8 cellular contexts compared by ENCODE assay signal in the genomic region with DNA sequence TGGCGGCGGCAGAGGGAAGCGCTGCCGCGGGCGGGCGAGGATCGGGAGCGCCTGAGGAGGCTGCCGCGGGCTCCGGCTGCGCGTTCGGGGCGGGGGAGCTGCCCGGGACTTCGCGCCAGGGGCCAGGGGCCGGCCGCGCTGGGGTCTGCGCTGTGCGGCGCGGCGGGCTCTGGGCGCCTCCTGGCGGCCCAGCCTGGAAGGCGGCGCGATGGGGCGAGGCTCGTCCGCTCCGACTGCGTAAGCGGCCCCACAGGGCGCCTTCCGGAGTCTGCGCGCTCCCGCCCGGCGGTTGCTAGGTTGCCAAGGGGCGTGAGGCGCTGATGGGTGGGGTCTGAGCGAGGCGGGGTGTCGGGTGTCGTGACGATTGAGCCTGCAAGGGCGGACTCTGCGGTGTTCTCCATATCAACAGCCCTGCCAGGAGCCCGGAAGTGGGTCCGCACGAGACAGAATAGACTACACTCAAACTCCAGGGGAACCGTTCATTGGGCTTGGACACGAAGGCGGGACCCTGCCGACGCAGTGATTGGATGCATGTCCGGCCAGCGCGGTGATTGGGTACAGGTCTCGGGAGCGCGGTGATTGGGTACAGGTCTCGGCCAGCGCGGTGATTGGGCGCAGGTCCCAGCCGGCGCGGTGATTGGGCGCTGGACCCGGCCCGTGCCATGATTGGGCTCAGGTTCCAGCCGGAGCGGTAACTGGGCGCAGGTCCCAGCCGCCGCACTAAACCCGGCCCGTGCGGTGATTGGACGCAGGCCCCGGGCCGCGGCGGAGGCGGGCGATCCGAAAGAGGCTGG. TPM values are rescaled to one million over a fixed set of nuclear protein-coding genes. Genes with fewer than 3 reads are reported as not detected.
DNase-seq lines count a peak whose midpoint lies in the region; ATAC-seq and TF ChIP-seq lines count a peak whose summit lies in the region.

TSS of gene TEDC1 (plus strand) at position 675 of the 794 bp plus-strand sequence. CDS start 130 bp downstream, outside the sequence.

- no peak within 1 kb of the TSS for H2AFZ ChIP-seq in OCI-LY1 (ENCODE audit: low read length)

- H3K9me3 ChIP-seq in OCI-LY1 (ENCODE audit: low read length), result no peaks in the 10 kb centered on the region

- H3K4me2 ChIP-seq in OCI-LY1 (ENCODE audit: low read length), result peak within 1 kb of the TSS; percentile 80

- no peaks in the 10 kb centered on the region for H3K79me2 ChIP-seq in OCI-LY1 (ENCODE audit: insufficient read depth, low read length)

- DNase-seq in DMS 273 treated with DMSO at 0.1 percent for 48 hours (lab: John Stamatoyannopoulos, UW) (peak; percentile 99), HuH-7 (ENCODE audit: low spot score) (peak; percentile 99), mesenteric fat pad (ENCODE audit: low spot score) (peak; percentile 100)
- peak; percentile 97 for DNase-seq in activated CD8-positive, alpha-beta memory T cell treated with anti-CD3 and anti-CD28 coated beads, Interleukin-2, amount 50 U/mL, for 4 hours
- peak; percentile 96 for DNase-seq in stimulated activated CD8-positive, alpha-beta memory T cell treated with anti-CD3 and anti-CD28 coated beads, Interleukin-15, amount 100 ng/mL, for 24 hours (ENCODE audit: low read depth)

- H4K20me1 ChIP-seq in OCI-LY1 (ENCODE audit: insufficient read depth, low read length), result no peaks in the 10 kb centered on the region

- peaks cover 40% of the 10 kb centered on the region for H3K4me1 ChIP-seq in OCI-LY1 (ENCODE audit: insufficient read depth, low read length, severe bottlenecking)

- peak within 1 kb of the TSS; percentile 55 for H3K27ac ChIP-seq in OCI-LY1 (ENCODE audit: low read depth, low read length, poor library complexity, severe bottlenecking)

- ATAC-seq in GM21515 (IDR thresholded peaks at IDR 0.05; ENCODE audit: unreplicated experiment), result peak; percentile 65

- H3F3A ChIP-seq in OCI-LY1 (ENCODE audit: insufficient read depth, low read length), result no peaks in the 10 kb centered on the region

- H3K36me3 ChIP-seq in OCI-LY1 (ENCODE audit: insufficient read depth, low read length), result no peaks in the 10 kb centered on the region; the same call in 1 of the 2 replicates

- no peaks in the 10 kb centered on the region for H3K9me2 ChIP-seq in OCI-LY1 (ENCODE audit: low read depth, low read length)

- H3K27me3 ChIP-seq in OCI-LY1 (ENCODE audit: insufficient read depth, low read length), result peaks cover 9% of the 10 kb centered on the region; the same call in 1 of the 2 replicates

- H3K4me3 ChIP-seq in OCI-LY1 (ENCODE audit: low read depth, low read length, poor library complexity, severe bottlenecking), result peak within 1 kb of the TSS; percentile 85

- TF ChIP-seq CTCF in OCI-LY1 (IDR thresholded peaks at IDR 0.05; ENCODE audit: low read length), result peak; percentile 71

- in situ Hi-C loops in endometrial microvascular endothelial cells (cut with HindIII; ENCODE audit: inconsistent ontology term, low pct_unique_long_range_greater_than_20kb, low sequenced_read_pairs), result no loop called here

- H3K9ac ChIP-seq in OCI-LY1 (ENCODE audit: low read length), result peak within 1 kb of the TSS; percentile 85

RNA-seq across cellular contexts. Expression of gene TEDC1, which starts in this region (rescaled TPM):
- total RNA-seq in endometrial microvascular endothelial cells (ENCODE audit: inconsistent ontology term) (24.6 TPM), mesenteric fat pad (22.7 TPM)

Comparison
In these comparisons a context has a peak if more than half of its experiments do, and no peak if none do; other contexts are left out.
1. Peak in every context shown above with its lines: DNase-seq, ATAC-seq, H3K4me3 ChIP-seq and H3K27ac ChIP-seq.